7 cellular contexts compared by ENCODE assay signal in genomic region chr5:181203842-181204560, GRCh38. TPM values are rescaled to one million over a fixed set of nuclear protein-coding genes. Genes with fewer than 3 reads are reported as not detected.
DNase-seq lines count a peak whose midpoint lies in the region; ATAC-seq and TF ChIP-seq lines count a peak whose summit lies in the region.
"Had no signal": no experiment of that assay in that cellular context is flagged by ENCODE, and none has a peak within 500 bp of the region (broad histone marks: within the 10 kb centered on the region; RNA-seq: fewer than 3 reads in every experiment).

No MANE protein-coding gene starts in this region.

- peaks cover 13% of the 10 kb centered on the region for H3K36me3 Mint-ChIP-seq in activated CD4-positive, alpha-beta T cell treated with anti-CD3 and anti-CD28 coated beads, Interleukin-2, amount 10 ng/mL, durations not matched to agents 24 days and 14 days (ENCODE audit: low read depth)

- H3K27me3 ChIP-seq in tibial nerve, result no peaks in the 10 kb centered on the region

- H3K9me3 ChIP-seq in tibial nerve, result no peaks in the 10 kb centered on the region

- H3K27ac ChIP-seq in tibial nerve, result peak overlapping the region in 3 of 4 donors; percentile 10 to 92 (median 15)
- H3K27ac ChIP-seq: C4-2B had no signal

- no peaks in the 10 kb centered on the region for H3K36me3 ChIP-seq in tibial nerve

- peak overlapping the region; percentile 61 to 83 (median 72) for H3K4me3 ChIP-seq in tibial nerve

- peaks cover 0 to 37% (median 13%) of the 10 kb centered on the region in 4 donors for H3K4me1 ChIP-seq in tibial nerve

- 0 to 2% methylated on average over 33 to 44 of the region's 47 CpGs for WGBS in tibial nerve, 2 donors

- H3K4me1 Mint-ChIP-seq in activated CD4-positive, alpha-beta T cell treated with anti-CD3 and anti-CD28 coated beads, Interleukin-2, amount 10 ng/mL, durations not matched to agents 24 days and 14 days, result peaks cover 32% of the 10 kb centered on the region

- intact Hi-C loops in activated CD4-positive, alpha-beta T cell treated with anti-CD3 and anti-CD28 coated beads, Interleukin-2, amount 10 ng/mL, durations not matched to agents 24 days and 14 days (cut with micrococcal nuclease), result no loop called here
- intact Hi-C loops in left cardiac atrium (cut with DNase I), result no loop called here

- no peak for TF ChIP-seq CTCF in tibial nerve (IDR thresholded peaks at IDR 0.05)

- H3K9me3 Mint-ChIP-seq in activated CD4-positive, alpha-beta T cell treated with anti-CD3 and anti-CD28 coated beads, Interleukin-2, amount 10 ng/mL, durations not matched to agents 24 days and 14 days, result peaks cover 8% of the 10 kb centered on the region

- DNase-seq in activated CD4-positive, alpha-beta T cell treated with anti-CD3 and anti-CD28 coated beads, Interleukin-2, amount 10 ng/mL, durations not matched to agents 24 days and 14 days, result peak; percentile 75
- DNase-seq in activated CD4-positive, alpha-beta T cell treated with anti-CD3 and anti-CD28 coated beads for 1 hour, result no peak
- DNase-seq in left cardiac atrium (peak; percentile 42), tibial nerve (ENCODE audit: low spot score in 2 of 2) (no peak)
- DNase-seq in stimulated activated naive CD4-positive, alpha-beta T cell (lab: John Stamatoyannopoulos, UW), result no peak

- TF ChIP-seq POLR2A in tibial nerve (IDR thresholded peaks at IDR 0.05), result no peak

- H3K27ac Mint-ChIP-seq in activated CD4-positive, alpha-beta T cell treated with anti-CD3 and anti-CD28 coated beads, Interleukin-2, amount 10 ng/mL, durations not matched to agents 24 days and 14 days, result peak overlapping the region; percentile 79

- ATAC-seq in left cardiac atrium (peak in 1 of 2 donors; percentile 0), HG02840 (IDR thresholded peaks at IDR 0.05; ENCODE audit: low FRiP score, unreplicated experiment) (no peak)

- H3K27me3 Mint-ChIP-seq in activated CD4-positive, alpha-beta T cell treated with anti-CD3 and anti-CD28 coated beads, Interleukin-2, amount 10 ng/mL, durations not matched to agents 24 days and 14 days, result peaks cover 47% of the 10 kb centered on the region

- TF ChIP-seq EP300 in tibial nerve (IDR thresholded peaks at IDR 0.05), result no peak

- peak overlapping the region; percentile 86 for H3K4me3 Mint-ChIP-seq in activated CD4-positive, alpha-beta T cell treated with anti-CD3 and anti-CD28 coated beads, Interleukin-2, amount 10 ng/mL, durations not matched to agents 24 days and 14 days

RNA-seq across cellular contexts. Expression of gene TRIM7, which starts 1.0 kb away (rescaled TPM):
- total RNA-seq in activated CD4-positive, alpha-beta T cell treated with anti-CD3 and anti-CD28 coated beads, Interleukin-2, amount 10 ng/mL, durations not matched to agents 24 days and 14 days, result 2.7 TPM in 2 replicates
- total RNA-seq in left cardiac atrium, result 1 to 10 TPM; 5.9 to 9.0 TPM
- 10 to 100 TPM in 3 of 4 donors, 1 to 10 TPM in 1; 3.7 to 12.1 (median 10.6) TPM for total RNA-seq in tibial nerve

RNA-seq across cellular contexts. Expression of gene TRIM41, which starts 19.1 kb away (rescaled TPM):
- 31.6 and 35.2 TPM in 2 replicates for total RNA-seq in activated CD4-positive, alpha-beta T cell treated with anti-CD3 and anti-CD28 coated beads, Interleukin-2, amount 10 ng/mL, durations not matched to agents 24 days and 14 days
- total RNA-seq in left cardiac atrium, result 10 to 100 TPM; 17.1 to 19.1 TPM
- 10 to 100 TPM; 17.9 to 25.7 (median 22.7) TPM for total RNA-seq in tibial nerve

RNA-seq across cellular contexts. Expression of gene RACK1, which starts 39.7 kb away (rescaled TPM):
- total RNA-seq in activated CD4-positive, alpha-beta T cell treated with anti-CD3 and anti-CD28 coated beads, Interleukin-2, amount 10 ng/mL, durations not matched to agents 24 days and 14 days, result 2,172 and 2,196 TPM in 2 replicates
- 100 to 1,000 TPM; 713 to 792 TPM for total RNA-seq in left cardiac atrium
- 1,000 to 10,000 TPM; 1,722 to 2,174 (median 1,870) TPM for total RNA-seq in tibial nerve

RNA-seq across cellular contexts. Expression of gene OR2V2, which starts 56.6 kb away (rescaled TPM):
- not detected in 2 replicates for total RNA-seq in activated CD4-positive, alpha-beta T cell treated with anti-CD3 and anti-CD28 coated beads, Interleukin-2, amount 10 ng/mL, durations not matched to agents 24 days and 14 days
- total RNA-seq in left cardiac atrium (not detected), tibial nerve (not detected)

RNA-seq across cellular contexts. Expression of gene TRIM52, which starts 56.9 kb away (rescaled TPM):
- 15.7 and 16.8 TPM in 2 replicates for total RNA-seq in activated CD4-positive, alpha-beta T cell treated with anti-CD3 and anti-CD28 coated beads, Interleukin-2, amount 10 ng/mL, durations not matched to agents 24 days and 14 days
- 10 to 100 TPM in 1 of 2 donors, 1 to 10 TPM in 1; 9.8 to 10.1 TPM for total RNA-seq in left cardiac atrium
- 10 to 100 TPM; 12.3 to 20.3 (median 16.4) TPM for total RNA-seq in tibial nerve

Comparison
In these comparisons a context has a peak if more than half of its experiments do, and no peak if none do; other contexts are left out.
1. DNase-seq: peak in activated CD4-positive, alpha-beta T cell treated with anti-CD3 and anti-CD28 coated beads, Interleukin-2, amount 10 ng/mL, durations not matched to agents 24 days and 14 days (single experiment) and left cardiac atrium (single experiment); none in activated CD4-positive, alpha-beta T cell treated with anti-CD3 and anti-CD28 coated beads for 1 hour (single experiment), tibial nerve (0 of 2) and stimulated activated naive CD4-positive, alpha-beta T cell (0 of 6).